In genomic region chr3:189316296-189317019, GRCh38 we compare ENCODE assay signal across 13 cellular contexts.
DNase-seq lines count a peak whose midpoint lies in the region; ATAC-seq and TF ChIP-seq lines count a peak whose summit lies in the region.
"Had no signal": no experiment of that assay in that cellular context is flagged by ENCODE, and none has a peak within 500 bp of the region (broad histone marks: within the 10 kb centered on the region; RNA-seq: fewer than 3 reads in every experiment).

No MANE protein-coding gene starts in this region.

- H3K9me3 Mint-ChIP-seq in activated CD4-positive, alpha-beta T cell treated with anti-CD3 and anti-CD28 coated beads, Interleukin-2, amount 10 ng/mL, durations not matched to agents 24 days and 14 days = peaks cover 34% of the 10 kb centered on the region
- H3K9me3 Mint-ChIP-seq: activated T-cell treated with anti-CD3 and anti-CD28 coated beads, Interleukin-2, amount 50 U/mL, for 24 hours; stimulated activated effector memory CD8-positive, alpha-beta T cell treated with anti-CD3 and anti-CD28 coated beads, Interleukin-12 subunit alpha, Interleukin-12 subunit beta, amount 100 ng/mL, for 72 hours had no signal

- peaks cover 63% of the 10 kb centered on the region for H3K36me3 Mint-ChIP-seq in activated CD4-positive, alpha-beta T cell treated with anti-CD3 and anti-CD28 coated beads, Interleukin-2, amount 10 ng/mL, durations not matched to agents 24 days and 14 days (ENCODE audit: low read depth)

- no peaks in the 10 kb centered on the region for H3K36me3 ChIP-seq in thyroid gland

- 42 to 46% methylated on average over 6 of the region's 6 CpGs for WGBS in thyroid gland, 2 donors

- no peak for TF ChIP-seq POLR2A in thyroid gland (IDR thresholded peaks at IDR 0.05)

- H3K9me3 ChIP-seq in thyroid gland = no peaks in the 10 kb centered on the region
- H3K9me3 ChIP-seq: body of pancreas had no signal

- intact Hi-C loops in activated CD4-positive, alpha-beta T cell treated with anti-CD3 and anti-CD28 coated beads, Interleukin-2, amount 10 ng/mL, durations not matched to agents 24 days and 14 days (cut with micrococcal nuclease) = no loop called here
- intact Hi-C loops in thyroid gland (cut with DNase I) = no loop called here

- H3K4me1 Mint-ChIP-seq in activated CD4-positive, alpha-beta T cell treated with anti-CD3 and anti-CD28 coated beads, Interleukin-2, amount 10 ng/mL, durations not matched to agents 24 days and 14 days = peaks cover 43% of the 10 kb centered on the region
- H3K4me1 Mint-ChIP-seq: stimulated activated effector memory CD8-positive, alpha-beta T cell treated with anti-CD3 and anti-CD28 coated beads, Interleukin-12 subunit alpha, Interleukin-12 subunit beta, amount 100 ng/mL, for 72 hours had no signal

- H3K4me3 Mint-ChIP-seq in activated CD4-positive, alpha-beta T cell treated with anti-CD3 and anti-CD28 coated beads, Interleukin-2, amount 10 ng/mL, durations not matched to agents 24 days and 14 days = peak overlapping the region; percentile 5
- H3K4me3 Mint-ChIP-seq: activated T-cell treated with anti-CD3 and anti-CD28 coated beads, Interleukin-2, amount 50 U/mL, for 24 hours; HFFc6; stimulated activated effector memory CD8-positive, alpha-beta T cell treated with anti-CD3 and anti-CD28 coated beads, Interleukin-12 subunit alpha, Interleukin-12 subunit beta, amount 100 ng/mL, for 72 hours had no signal

- TF ChIP-seq CTCF in thyroid gland (IDR thresholded peaks at IDR 0.05) = no peak

- peaks cover 17 to 26% of the 10 kb centered on the region in 2 donors for H3K4me1 ChIP-seq in thyroid gland
- H3K4me1 ChIP-seq: body of pancreas had no signal

- H3K27ac ChIP-seq in thyroid gland = peak overlapping the region; percentile 76 to 83 (median 82)
- H3K27ac ChIP-seq: body of pancreas had no signal

- H3K27me3 ChIP-seq in thyroid gland = no peaks in the 10 kb centered on the region
- H3K27me3 ChIP-seq: body of pancreas had no signal

- no peak for DNase-seq in activated CD4-positive, alpha-beta T cell treated with anti-CD3 and anti-CD28 coated beads, Interleukin-2, amount 10 ng/mL, durations not matched to agents 24 days and 14 days
- no peak for DNase-seq in activated CD4-positive, alpha-beta T cell treated with anti-CD3 and anti-CD28 coated beads for 4 hours
- DNase-seq in NCI-H2196 (lab: John Stamatoyannopoulos, UW; ENCODE audit: unreplicated experiment) = peak; percentile 94
- peak; percentile 66 to 72 for DNase-seq in thyroid gland
- no peak for DNase-seq in activated effector memory CD4-positive, alpha-beta T cell treated with anti-CD3 and anti-CD28 coated beads, Interleukin-2, amount 50 U/mL, for 16 hours
- DNase-seq in activated naive CD4-positive, alpha-beta T cell (lab: John Stamatoyannopoulos, UW) = no peak
- DNase-seq in NCI-H1048 (lab: John Stamatoyannopoulos, UW) = no peak
- DNase-seq: activated T-cell treated with anti-CD3 and anti-CD28 coated beads, Interleukin-2, amount 50 U/mL, for 24 hours; HFFc6; NCI-H2227 treated with DMSO at 0.1 percent for 48 hours had no signal

- H3K4me3 ChIP-seq in thyroid gland (replicated peaks in 1 of 3) = no peak overlapping the region
- H3K4me3 ChIP-seq: body of pancreas had no signal

- H3K27ac Mint-ChIP-seq in activated CD4-positive, alpha-beta T cell treated with anti-CD3 and anti-CD28 coated beads, Interleukin-2, amount 10 ng/mL, durations not matched to agents 24 days and 14 days = peak overlapping the region; percentile 58
- H3K27ac Mint-ChIP-seq: activated T-cell treated with anti-CD3 and anti-CD28 coated beads, Interleukin-2, amount 50 U/mL, for 24 hours; HFFc6; stimulated activated effector memory CD8-positive, alpha-beta T cell treated with anti-CD3 and anti-CD28 coated beads, Interleukin-12 subunit alpha, Interleukin-12 subunit beta, amount 100 ng/mL, for 72 hours had no signal

- no peaks in the 10 kb centered on the region for H3K27me3 Mint-ChIP-seq in activated CD4-positive, alpha-beta T cell treated with anti-CD3 and anti-CD28 coated beads, Interleukin-2, amount 10 ng/mL, durations not matched to agents 24 days and 14 days
- H3K27me3 Mint-ChIP-seq: activated T-cell treated with anti-CD3 and anti-CD28 coated beads, Interleukin-2, amount 50 U/mL, for 24 hours had no signal

- ATAC-seq in esophagus mucosa = peak; percentile 81
- ATAC-seq: body of pancreas; stimulated activated effector memory CD8-positive, alpha-beta T cell treated with anti-CD3 and anti-CD28 coated beads, Interleukin-12 subunit alpha, Interleukin-12 subunit beta, amount 100 ng/mL, for 72 hours had no signal

Comparison
In these comparisons a context has a peak if more than half of its experiments do, and no peak if none do; other contexts are left out.
1. DNase-seq: peak in NCI-H2196 (single experiment) and thyroid gland (2 of 2); none in activated CD4-positive, alpha-beta T cell treated with anti-CD3 and anti-CD28 coated beads, Interleukin-2, amount 10 ng/mL, durations not matched to agents 24 days and 14 days (single experiment), activated CD4-positive, alpha-beta T cell treated with anti-CD3 and anti-CD28 coated beads for 4 hours (0 of 2), activated effector memory CD4-positive, alpha-beta T cell treated with anti-CD3 and anti-CD28 coated beads, Interleukin-2, amount 50 U/mL, for 16 hours (single experiment), activated naive CD4-positive, alpha-beta T cell (0 of 4) and NCI-H1048 (single experiment).